In the genomic region with DNA sequence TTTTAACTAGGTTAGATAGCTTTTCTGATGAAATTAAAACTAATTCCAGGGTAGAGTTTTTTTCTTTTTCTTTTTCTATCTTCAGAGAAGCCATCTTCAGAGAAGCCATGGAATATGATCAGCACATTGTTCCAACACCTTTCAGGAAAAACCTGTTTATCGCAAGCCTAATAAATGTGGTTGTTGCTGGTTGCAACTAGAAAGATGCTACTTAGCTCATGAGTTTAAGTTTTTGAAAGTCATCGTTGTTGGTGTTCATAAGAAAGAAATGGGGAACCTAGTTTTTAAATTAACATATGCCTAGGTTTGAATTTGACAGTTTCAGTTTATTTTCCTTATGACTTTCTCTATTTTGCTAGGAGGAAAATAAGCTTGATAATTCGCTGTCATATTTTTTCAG, we compare ENCODE assay signal across 16 cellular contexts. TPM values are rescaled to one million over a fixed set of nuclear protein-coding genes. Genes with fewer than 3 reads are reported as not detected.
DNase-seq lines count a peak whose midpoint lies in the region; TF ChIP-seq lines count a peak whose summit lies in the region.
"Had no signal": no experiment of that assay in that cellular context is flagged by ENCODE, and none has a peak within 500 bp of the region (broad histone marks: within the 10 kb centered on the region; RNA-seq: fewer than 3 reads in every experiment).

No MANE protein-coding gene starts in this region.

- H3K36me3 Mint-ChIP-seq in CD14-positive monocyte (peaks cover 14 to 24% of the 10 kb centered on the region in 2 donors), HFFc6 (ENCODE audit: low read depth) (peaks cover 6% of the 10 kb centered on the region; the same call in 1 of the 2 replicates)
- H3K36me3 Mint-ChIP-seq in activated CD4-positive, alpha-beta memory T cell treated with anti-CD3 and anti-CD28 coated beads, Interleukin-2, amount 10 ng/mL, durations not matched to agents 7 days and 5 days (ENCODE audit: low read depth) = peaks cover 13% of the 10 kb centered on the region
- H3K36me3 Mint-ChIP-seq: natural killer cell had no signal

- H3K4me2 ChIP-seq in neural cell (ENCODE audit: low read length) = peak overlapping the region; percentile 37

- H3K4me1 ChIP-seq in ascending aorta = peaks cover 3 to 9% of the 10 kb centered on the region in 2 donors

- no peak for TF ChIP-seq EP300 in neural cell (conservative IDR thresholded peaks at IDR 0.05; ENCODE audit: poor library complexity, severe bottlenecking)

- H3K27ac Mint-ChIP-seq in CD14-positive monocyte (peak overlapping the region; percentile 65 to 86 (median 80)), HFFc6 (0 out of 2 replicates have a peak overlapping the region, but pooled peaks have one; percentile 8)
- H3K27ac Mint-ChIP-seq in activated CD4-positive, alpha-beta memory T cell treated with anti-CD3 and anti-CD28 coated beads, Interleukin-2, amount 10 ng/mL, durations not matched to agents 7 days and 5 days = no peak overlapping the region
- H3K27ac Mint-ChIP-seq: activated naive CD4-positive, alpha-beta T cell treated with anti-CD3 and anti-CD28 coated beads, Interleukin-2, amount 10 ng/mL, durations not matched to agents 7 days and 5 days; natural killer cell had no signal

- H3K4me1 Mint-ChIP-seq in CD14-positive monocyte (peaks cover 48% of the 10 kb centered on the region), HFFc6 (ENCODE audit: low read depth) (peaks cover 48% of the 10 kb centered on the region)
- peaks cover 26% of the 10 kb centered on the region for H3K4me1 Mint-ChIP-seq in activated CD4-positive, alpha-beta memory T cell treated with anti-CD3 and anti-CD28 coated beads, Interleukin-2, amount 10 ng/mL, durations not matched to agents 7 days and 5 days

- no peak for TF ChIP-seq CTCF in CD14-positive monocyte (IDR thresholded peaks at IDR 0.05)
- no peak for TF ChIP-seq CTCF in HFFc6 (IDR thresholded peaks at IDR 0.05)
- no peak for TF ChIP-seq CTCF in ascending aorta (IDR thresholded peaks at IDR 0.05)
- no peak for TF ChIP-seq CTCF in neural cell (IDR thresholded peaks at IDR 0.05; ENCODE audit: poor library complexity, severe bottlenecking)

- in situ Hi-C loops in G401 (cut with HindIII; ENCODE audit: low sequenced_read_pairs) = no loop called here

- CTCF ChIA-PET in activated CD4-positive, alpha-beta memory T cell treated with anti-CD3 and anti-CD28 coated beads, Interleukin-2, amount 10 ng/mL, durations not matched to agents 7 days and 5 days (lab: Charles Lee) = interaction anchor here (2.2 kb wide), 1 partner anchor 30 kb away, joined by 7 read pairs; no protein-coding TSS in a partner anchor

- H3K9ac ChIP-seq in neural cell (ENCODE audit: low read length) = no peak overlapping the region
- H3K9ac ChIP-seq: BLaER1 treated with 17β-estradiol and CSF1 and Interleukin-3, amounts not matched to agents 10 nM and 100 nM had no signal

- H3K9me3 Mint-ChIP-seq in CD14-positive monocyte (no peaks in the 10 kb centered on the region), HFFc6 (no peaks in the 10 kb centered on the region)
- H3K9me3 Mint-ChIP-seq in activated CD4-positive, alpha-beta memory T cell treated with anti-CD3 and anti-CD28 coated beads, Interleukin-2, amount 10 ng/mL, durations not matched to agents 7 days and 5 days = no peaks in the 10 kb centered on the region
- H3K9me3 Mint-ChIP-seq: activated naive CD4-positive, alpha-beta T cell treated with anti-CD3 and anti-CD28 coated beads, Interleukin-2, amount 10 ng/mL, durations not matched to agents 7 days and 5 days; natural killer cell had no signal

- no peaks in the 10 kb centered on the region for H3K27me3 Mint-ChIP-seq in CD14-positive monocyte (ENCODE audit: low read depth in 3 of 3)
- no peaks in the 10 kb centered on the region for H3K27me3 Mint-ChIP-seq in HFFc6 (ENCODE audit: insufficient read depth)
- no peaks in the 10 kb centered on the region for H3K27me3 Mint-ChIP-seq in activated CD4-positive, alpha-beta memory T cell treated with anti-CD3 and anti-CD28 coated beads, Interleukin-2, amount 10 ng/mL, durations not matched to agents 7 days and 5 days
- H3K27me3 Mint-ChIP-seq: activated naive CD4-positive, alpha-beta T cell treated with anti-CD3 and anti-CD28 coated beads, Interleukin-2, amount 10 ng/mL, durations not matched to agents 7 days and 5 days had no signal

- POLR2A ChIA-PET in activated CD4-positive, alpha-beta memory T cell treated with anti-CD3 and anti-CD28 coated beads, Interleukin-2, amount 10 ng/mL, durations not matched to agents 7 days and 5 days (lab: Charles Lee) = no interaction called here

- DNase-seq in CD14-positive monocyte (ENCODE audit: low spot score) (no peak), HFFc6 (no peak), ascending aorta (ENCODE audit: low spot score in 2 of 2) (no peak), G401 (ENCODE audit: low spot score) (no peak)
- DNase-seq in stimulated activated CD4-positive, alpha-beta T cell treated with anti-CD3 and anti-CD28 coated beads, Interleukin-2, amount 100 ng/mL, for 48 hours = no peak
- no peak for DNase-seq in activated CD4-positive, alpha-beta memory T cell treated with anti-CD3 and anti-CD28 coated beads, Interleukin-2, amount 10 ng/mL, durations not matched to agents 7 days and 5 days
- DNase-seq: activated CD4-positive, alpha-beta T cell treated with anti-CD3 and anti-CD28 coated beads for 4 hours; activated naive CD4-positive, alpha-beta T cell treated with anti-CD3 and anti-CD28 coated beads, Interleukin-2, amount 10 ng/mL, durations not matched to agents 7 days and 5 days; effector CD8-positive, alpha-beta T cell; natural killer cell; NCI-H1694 treated with DMSO at 0.1 percent for 48 hours; T-helper 2 cell had no signal

- no peaks in the 10 kb centered on the region for H3K9me3 ChIP-seq in ascending aorta
- no peaks in the 10 kb centered on the region for H3K9me3 ChIP-seq in neural cell (ENCODE audit: low read length)
- H3K9me3 ChIP-seq: BLaER1 treated with 17β-estradiol and CSF1 and Interleukin-3, amounts not matched to agents 10 nM and 100 nM had no signal

- H3K79me2 ChIP-seq in neural cell (replicated peaks; ENCODE audit: insufficient read depth, low read length) = peaks cover 95% of the 10 kb centered on the region

- H3K27me3 ChIP-seq in ascending aorta = no peaks in the 10 kb centered on the region
- H3K27me3 ChIP-seq in neural cell (ENCODE audit: insufficient read depth, low read depth, low read length) = no peaks in the 10 kb centered on the region

- H3K36me3 ChIP-seq in ascending aorta (no peaks in the 10 kb centered on the region), neural cell (ENCODE audit: insufficient read depth, low read length) (no peaks in the 10 kb centered on the region)

- H3K4me3 ChIP-seq in ascending aorta = peak overlapping the region; percentile 3 to 24
- peak overlapping the region; percentile 85 for H3K4me3 ChIP-seq in neural cell (ENCODE audit: low read length)
- H3K4me3 ChIP-seq: BLaER1 treated with 17β-estradiol and CSF1 and Interleukin-3, amounts not matched to agents 10 nM and 100 nM; lung had no signal

- no peaks in the 10 kb centered on the region for H3K9me2 ChIP-seq in neural cell (ENCODE audit: insufficient read depth, low read length)

- H2AFZ ChIP-seq in neural cell (ENCODE audit: low read depth, low read length) = no peak overlapping the region

- H3F3A ChIP-seq in neural cell (ENCODE audit: insufficient read depth, low read length, poor library complexity, severe bottlenecking) = no peaks in the 10 kb centered on the region

- no peak overlapping the region for H3K27ac ChIP-seq in ascending aorta
- H3K27ac ChIP-seq in neural cell (ENCODE audit: low read length) = no peak overlapping the region
- H3K27ac ChIP-seq: BLaER1 treated with 17β-estradiol and CSF1 and Interleukin-3, amounts not matched to agents 10 nM and 100 nM; RWPE1 had no signal

- H3K4me3 Mint-ChIP-seq in CD14-positive monocyte (peak overlapping the region in 1 of 2 donors; percentile 35), HFFc6 (no peak overlapping the region)
- H3K4me3 Mint-ChIP-seq in activated CD4-positive, alpha-beta memory T cell treated with anti-CD3 and anti-CD28 coated beads, Interleukin-2, amount 10 ng/mL, durations not matched to agents 7 days and 5 days = no peak overlapping the region
- H3K4me3 Mint-ChIP-seq: activated naive CD4-positive, alpha-beta T cell treated with anti-CD3 and anti-CD28 coated beads, Interleukin-2, amount 10 ng/mL, durations not matched to agents 7 days and 5 days; natural killer cell had no signal

- peaks cover 6% of the 10 kb centered on the region for H4K20me1 ChIP-seq in neural cell (ENCODE audit: insufficient read depth)

- no peak for TF ChIP-seq RAD21 in neural cell (conservative IDR thresholded peaks at IDR 0.05)

- intact Hi-C loops in CD14-positive monocyte (cut with micrococcal nuclease) = no loop called here
- intact Hi-C loops in ascending aorta (cut with DNase I) = no loop called here

RNA-seq across cellular contexts. Expression of gene CPEB4, which starts 7.6 kb away (rescaled TPM):
- polyA plus RNA-seq in CD14-positive monocyte (10 to 100 TPM; 10.7 to 13.9 TPM), neural cell (37.9 and 42.2 TPM in 2 replicates)
- 10 to 100 TPM; 19.5 to 25.9 (median 22.3) TPM for total RNA-seq in HFFc6 (2021; fragmentation: NEBNext Ultra II Directional; extraction: Animal tissue kit (Norgen Biotek cat#: 25700))
- total RNA-seq in ascending aorta = 37.4 TPM
- 104 and 121 TPM in 2 replicates for polyA minus RNA-seq in neural cell
- 4.0 and 6.6 TPM in 2 replicates for total RNA-seq in G401 (2014; rRNA removed; shearing (Covaris generic))
- 10 to 100 TPM; 17.3 to 19.5 TPM for total RNA-seq in activated CD4-positive, alpha-beta memory T cell treated with anti-CD3 and anti-CD28 coated beads, Interleukin-2, amount 10 ng/mL, durations not matched to agents 7 days and 5 days
